Comparison of ENCODE assay signal across 24 cellular contexts in genomic region chr22:22042599-22043295, GRCh38.
DNase-seq lines count a peak whose midpoint lies in the region; ATAC-seq, FAIRE-seq and TF ChIP-seq lines count a peak whose summit lies in the region.
"Had no signal": no experiment of that assay in that cellular context is flagged by ENCODE, and none has a peak within 500 bp of the region (broad histone marks: within the 10 kb centered on the region; RNA-seq: fewer than 3 reads in every experiment).

No MANE protein-coding gene starts in this region.

- H2AFZ ChIP-seq in Karpas-422 (ENCODE audit: low read length) (no peak overlapping the region), GM12878 (ENCODE audit: control insufficient read depth, low read depth, low read length) (peak overlapping the region; percentile 55)

- no peaks in the 10 kb centered on the region for H3K27me3 Mint-ChIP-seq in stimulated activated naive B cell treated with anti-CD40 and anti-IgM and Interleukin-4, amounts not matched to agents 10 μg/mL and 1 μg/mL and 100 μg/mL, for 72 hours
- peaks cover 6% of the 10 kb centered on the region for H3K27me3 Mint-ChIP-seq in activated CD4-positive, alpha-beta T cell treated with anti-CD3 and anti-CD28 coated beads for 36 hours

- H3K4me3 ChIP-seq in Karpas-422 (ENCODE audit: low read length) (peak overlapping the region; percentile 67), GM12878 (peak overlapping the region; percentile 27; the same call in 1 of the 2 replicates)
- H3K4me3 ChIP-seq: A549, Peyer's patch, SJSA1 had no signal

- H3K4me3 Mint-ChIP-seq in stimulated activated naive B cell treated with anti-CD40 and anti-IgM and Interleukin-4, amounts not matched to agents 10 μg/mL and 1 μg/mL and 100 μg/mL, for 72 hours, result peak overlapping the region; percentile 63 to 82
- H3K4me3 Mint-ChIP-seq in activated CD4-positive, alpha-beta T cell treated with anti-CD3 and anti-CD28 coated beads for 36 hours, result no peak overlapping the region
- H3K4me3 Mint-ChIP-seq: CD4-positive, CD25-positive, alpha-beta regulatory T cell; T-helper 1 cell treated with Interleukin-12 subunit alpha and Interleukin-12 subunit beta and Interleukin-4 antibody, amounts not matched to agents 30 μg/mL and 1 μg/mL, for 36 hours had no signal

- CTCF ChIA-PET in GM12878 (lab: Yijun Ruan, JAX), result interaction anchor here (0.6 to 6.5 kb wide), 24 partner anchors 11 to 1343 kb away, joined by 3 to 156 read pairs (median 4); no protein-coding TSS in a partner anchor
- CTCF ChIA-PET in activated CD4-positive, alpha-beta T cell treated with anti-CD3 and anti-CD28 coated beads for 36 hours (lab: Charles Lee), result interaction anchor here (0.9 to 2.7 kb wide), 3 partner anchors 10 to 36 kb away, joined by 5 to 13 read pairs (median 5); no protein-coding TSS in a partner anchor

- H3K79me2 ChIP-seq in Karpas-422 (ENCODE audit: low read length) (peaks cover 26% of the 10 kb centered on the region; the same call in 1 of the 2 replicates), GM12878 (ENCODE audit: control insufficient read depth, insufficient read depth, low read length) (no peaks in the 10 kb centered on the region; the same call in 1 of the 2 replicates)

- peaks cover 47 to 79% of the 10 kb centered on the region in 2 donors for H3K4me1 Mint-ChIP-seq in stimulated activated naive B cell treated with anti-CD40 and anti-IgM and Interleukin-4, amounts not matched to agents 10 μg/mL and 1 μg/mL and 100 μg/mL, for 72 hours
- H3K4me1 Mint-ChIP-seq in activated CD4-positive, alpha-beta T cell treated with anti-CD3 and anti-CD28 coated beads for 36 hours, result peaks cover 2% of the 10 kb centered on the region
- H3K4me1 Mint-ChIP-seq: CD4-positive, CD25-positive, alpha-beta regulatory T cell had no signal

- in situ Hi-C loops in GM12878 (cut with MboI), result no loop called here

- POLR2A ChIA-PET in GM12878 (lab: Charles Lee), result interaction anchor here (0.6 to 7.3 kb wide), 14 partner anchors 10 to 252 kb away, joined by 3 to 141 read pairs (median 6); partner anchors contain the start of gene TOP3B
- POLR2A ChIA-PET in activated CD4-positive, alpha-beta T cell treated with anti-CD3 and anti-CD28 coated beads for 36 hours (lab: Charles Lee), result no interaction called here

- RAD21 ChIA-PET in GM12878 (lab: Charles Lee; ENCODE audit: unreplicated experiment), result interaction anchor here (0.9 to 8.6 kb wide), 20 partner anchors 11 to 913 kb away, joined by 3 to 229 read pairs (median 10); no protein-coding TSS in a partner anchor

- H3K27ac Mint-ChIP-seq in stimulated activated naive B cell treated with anti-CD40 and anti-IgM and Interleukin-4, amounts not matched to agents 10 μg/mL and 1 μg/mL and 100 μg/mL, for 72 hours, result no peak overlapping the region
- H3K27ac Mint-ChIP-seq in activated CD4-positive, alpha-beta T cell treated with anti-CD3 and anti-CD28 coated beads for 36 hours, result no peak overlapping the region
- H3K27ac Mint-ChIP-seq: CD4-positive, CD25-positive, alpha-beta regulatory T cell; T-helper 1 cell treated with Interleukin-12 subunit alpha and Interleukin-12 subunit beta and Interleukin-4 antibody, amounts not matched to agents 30 μg/mL and 1 μg/mL, for 36 hours had no signal

- peaks cover 0 to 9% of the 10 kb centered on the region in 2 donors for H3K9me3 Mint-ChIP-seq in stimulated activated naive B cell treated with anti-CD40 and anti-IgM and Interleukin-4, amounts not matched to agents 10 μg/mL and 1 μg/mL and 100 μg/mL, for 72 hours
- no peaks in the 10 kb centered on the region for H3K9me3 Mint-ChIP-seq in activated CD4-positive, alpha-beta T cell treated with anti-CD3 and anti-CD28 coated beads for 36 hours (ENCODE audit: low read depth)
- H3K9me3 Mint-ChIP-seq: CD4-positive, CD25-positive, alpha-beta regulatory T cell; T-helper 1 cell treated with Interleukin-12 subunit alpha and Interleukin-12 subunit beta and Interleukin-4 antibody, amounts not matched to agents 30 μg/mL and 1 μg/mL, for 36 hours had no signal

- H3K4me2 ChIP-seq in Karpas-422 (ENCODE audit: low read depth, low read length, poor library complexity, severe bottlenecking) (peak overlapping the region; percentile 85), GM12878 (ENCODE audit: control insufficient read depth, insufficient read depth) (peak overlapping the region; percentile 77)
- H3K4me2 ChIP-seq: A549 had no signal

- no peak for TF ChIP-seq RAD21 in GM12878 (IDR thresholded peaks at IDR 0.05; ENCODE audit: insufficient read depth, low read depth, low read length)

- SMC1A ChIA-PET in GM12878 (lab: Charles Lee; ENCODE audit: uncharacterized antibody, unreplicated experiment), result interaction anchor here (0.8 to 7.5 kb wide), 23 partner anchors 9 to 1095 kb away, joined by 3 to 174 read pairs (median 5); partner anchors contain the start of gene TOP3B

- intact Hi-C loops in GM12878 (cut with micrococcal nuclease; ENCODE audit: unreplicated experiment), result no loop called here
- intact Hi-C loops in activated CD4-positive, alpha-beta T cell treated with anti-CD3 and anti-CD28 coated beads for 36 hours (cut with DNase I, micrococcal nuclease), result no loop called here

- H3K4me1 ChIP-seq in Karpas-422 (ENCODE audit: low read length), result peaks cover 94% of the 10 kb centered on the region
- H3K4me1 ChIP-seq in GM12878 (ENCODE audit: control insufficient read depth, insufficient read depth, low read length), result peaks cover 15% of the 10 kb centered on the region
- H3K4me1 ChIP-seq: A549, BE2C, Peyer's patch had no signal

- no TSS peak for BruUV-seq in GM12878 (replicated peaks; lab: Mats Ljungman, UMichigan)

- no peak for FAIRE-seq in GM12878 (lab: Jason Lieb, UNC)
- FAIRE-seq: A549, G401.6, H1 had no signal

- no peaks in the 10 kb centered on the region for H3K36me3 ChIP-seq in Karpas-422 (ENCODE audit: insufficient read depth, low read length)
- H3K36me3 ChIP-seq in GM12878 (ENCODE audit: control insufficient read depth in 2 of 2, insufficient read depth in 2 of 2, low read length in 1 of 2), result no peaks in the 10 kb centered on the region
- H3K36me3 ChIP-seq: BE2C, Peyer's patch, SJSA1 had no signal

- no peak for TF ChIP-seq CTCF in GM12878 (IDR thresholded peaks at IDR 0.05 in 2 of 3, conservative IDR thresholded peaks at IDR 0.05 in 1 of 3; ENCODE audit: control insufficient read depth in 2 of 3, extremely low read depth in 1 of 3, insufficient read depth in 1 of 3, low read depth in 3 of 3, low read length in 3 of 3)

- H3K27ac ChIP-seq in Karpas-422 (ENCODE audit: low read length) (peak overlapping the region; percentile 97), GM12878 (ENCODE audit: control insufficient read depth, insufficient read depth) (peak overlapping the region; percentile 58)
- H3K27ac ChIP-seq: A549, SJSA1 had no signal

- no peak for TF ChIP-seq EP300 in GM12878 (IDR thresholded peaks at IDR 0.05; ENCODE audit: borderline replicate concordance in 1 of 2, control insufficient read depth in 1 of 2, low read depth in 2 of 2, low read length in 2 of 2)

- peaks cover 2 to 8% of the 10 kb centered on the region in 2 donors for H3K36me3 Mint-ChIP-seq in stimulated activated naive B cell treated with anti-CD40 and anti-IgM and Interleukin-4, amounts not matched to agents 10 μg/mL and 1 μg/mL and 100 μg/mL, for 72 hours
- no peaks in the 10 kb centered on the region for H3K36me3 Mint-ChIP-seq in activated CD4-positive, alpha-beta T cell treated with anti-CD3 and anti-CD28 coated beads for 36 hours (ENCODE audit: low read depth)
- H3K36me3 Mint-ChIP-seq: CD4-positive, CD25-positive, alpha-beta regulatory T cell had no signal

- H3K9me3 ChIP-seq in Karpas-422 (ENCODE audit: low read length), result no peaks in the 10 kb centered on the region
- no peaks in the 10 kb centered on the region for H3K9me3 ChIP-seq in GM12878 (replicated peaks; ENCODE audit: control insufficient read depth, insufficient read depth, low read length)
- H3K9me3 ChIP-seq: A549, BE2C, Peyer's patch, SJSA1 had no signal

- H3K9ac ChIP-seq in Karpas-422 (ENCODE audit: low read length) (peak overlapping the region; percentile 84), GM12878 (ENCODE audit: control insufficient read depth, insufficient read depth, low read length) (peak overlapping the region; percentile 18)

- WGBS in GM12878 (ENCODE audit: insufficient coverage, insufficient replicate concordance, low lambda C conversion rate, missing lambda C conversion rate), result 32% methylated on average over 7 of the region's 7 CpGs

- H4K20me1 ChIP-seq in Karpas-422 (ENCODE audit: insufficient read depth, low read depth, low read length), result no peaks in the 10 kb centered on the region
- H4K20me1 ChIP-seq in GM12878 (ENCODE audit: control insufficient read depth, insufficient read depth), result no peaks in the 10 kb centered on the region

- no peaks in the 10 kb centered on the region for H3K9me2 ChIP-seq in Karpas-422 (replicated peaks; ENCODE audit: insufficient read depth, low read length)

- TF ChIP-seq POLR2A in GM12878 (IDR thresholded peaks at IDR 0.05; ENCODE audit: low read depth, low read length), result no peak

- H3K27me3 ChIP-seq in Karpas-422 (ENCODE audit: low read length) (no peaks in the 10 kb centered on the region), GM12878 (replicated peaks in 1 of 2; ENCODE audit: control insufficient read depth in 2 of 2, insufficient read depth in 2 of 2, low read length in 1 of 2) (no peaks in the 10 kb centered on the region)
- H3K27me3 ChIP-seq: Peyer's patch had no signal

- DNase-seq in EH (ENCODE audit: low read depth), result peak; percentile 14
- peak; percentile 63 for DNase-seq in Karpas-422
- DNase-seq in GM12878 (ENCODE audit: low read depth, low spot score), result no peak
- DNase-seq in stimulated activated naive B cell treated with anti-CD40 and anti-IgM and Interleukin-4, amounts not matched to agents 10 μg/mL and 1 μg/mL and 100 μg/mL, for 72 hours, result no peak
- DNase-seq in activated CD4-positive, alpha-beta T cell treated with anti-CD3 and anti-CD28 coated beads for 36 hours, result no peak
- DNase-seq in HT-29 (ENCODE audit: low spot score), result no peak
- no peak for DNase-seq in NCI-H2081 (lab: John Stamatoyannopoulos, UW)
- DNase-seq: BE2C; CD4-positive, CD25-positive, alpha-beta regulatory T cell; DMS79 treated with DMSO at 0.1 percent for 48 hours; NCI-H1092; NCI-H1436; NCI-H1930; NCI-H2227 treated with DMSO at 0.1 percent for 48 hours; NCI-H510A; NCI-H748 treated with DMSO at 0.1 percent for 48 hours; Peyer's patch had no signal

- ATAC-seq in GM12878, result peak; percentile 36
- no peak for ATAC-seq in stimulated activated naive B cell treated with anti-CD40 and anti-IgM and Interleukin-4, amounts not matched to agents 10 μg/mL and 1 μg/mL and 100 μg/mL, for 72 hours (replicated peaks)
- no peak for ATAC-seq in activated CD4-positive, alpha-beta T cell treated with anti-CD3 and anti-CD28 coated beads for 36 hours
- ATAC-seq: A549, HCT116, Right ventricle myocardium inferior had no signal

TF ChIP-seq in GM12878, 131 proteins besides CTCF, POLR2A, EP300 and RAD21 (continues in another document):
- TF ChIP-seq CEBPB (IDR thresholded peaks at IDR 0.05; ENCODE audit: borderline replicate concordance in 1 of 2, low read depth in 2 of 2, low read length in 2 of 2), result no peak

Comparison
In these comparisons a context has a peak if more than half of its experiments do, and no peak if none do; other contexts are left out.
1. DNase-seq: peak in EH (single experiment) and Karpas-422 (single experiment); none in GM12878 (single experiment), stimulated activated naive B cell treated with anti-CD40 and anti-IgM and Interleukin-4, amounts not matched to agents 10 μg/mL and 1 μg/mL and 100 μg/mL, for 72 hours (single experiment), activated CD4-positive, alpha-beta T cell treated with anti-CD3 and anti-CD28 coated beads for 36 hours (single experiment), HT-29 (single experiment) and NCI-H2081 (0 of 2).